8 cellular contexts compared by ENCODE assay signal in genomic region chr2:54666741-54667639, GRCh38. TPM values are rescaled to one million over a fixed set of nuclear protein-coding genes. Genes with fewer than 3 reads are reported as not detected.
A peak's percentile ranks its signal among the peaks of the same experiment; 100 is the strongest.
DNase-seq lines count a peak whose midpoint lies in the region; ATAC-seq and TF ChIP-seq lines count a peak whose summit lies in the region.

No MANE protein-coding gene starts in this region.

- no peaks in the 10 kb centered on the region for H3K9me3 ChIP-seq in hepatocyte (ENCODE audit: low read depth)
- H3K9me3 ChIP-seq in neuronal stem cell (replicated peaks in 1 of 2; ENCODE audit: control insufficient read depth in 2 of 2, insufficient read depth in 1 of 2, low read depth in 1 of 2, low read length in 2 of 2) = no peaks in the 10 kb centered on the region

- peaks cover 9% of the 10 kb centered on the region for H3K79me2 ChIP-seq in hepatocyte

- H3K4me2 ChIP-seq in hepatocyte = peak overlapping the region; percentile 34
- no peak overlapping the region for H3K4me2 ChIP-seq in neuronal stem cell (ENCODE audit: insufficient read depth, low read length, poor library complexity, severe bottlenecking)

- 74% methylated on average over 10 of the region's 10 CpGs for WGBS in hepatocyte (ENCODE audit: low lambda C conversion rate, missing lambda C conversion rate)
- no CpG with 5 or more reads among the region's 10 CpGs for WGBS in neuronal stem cell (ENCODE audit: extremely low coverage in 2 of 2, insufficient read length in 2 of 2, insufficient replicate concordance in 1 of 2), 2 donors

- H3K14ac ChIP-seq in neuronal stem cell (ENCODE audit: low read length) = no peak overlapping the region

- H4K91ac ChIP-seq in neuronal stem cell (ENCODE audit: low read depth, low read length, poor library complexity) = no peak overlapping the region

- H2BK5ac ChIP-seq in neuronal stem cell (ENCODE audit: low read length) = no peak overlapping the region

- no peak overlapping the region for H2BK120ac ChIP-seq in neuronal stem cell (ENCODE audit: low read depth, low read length)

- H3K4me1 ChIP-seq in hepatocyte (ENCODE audit: insufficient read depth) (peaks cover 52% of the 10 kb centered on the region), rectal smooth muscle tissue (ENCODE audit: control insufficient read depth, insufficient read depth, low read length) (peaks cover 44% of the 10 kb centered on the region), neuronal stem cell (ENCODE audit: control insufficient read depth in 2 of 2, insufficient read depth in 1 of 2, low read depth in 1 of 2, low read length in 2 of 2) (peaks cover 0 to 7% of the 10 kb centered on the region in 2 donors)

- no peak overlapping the region for H3K23ac ChIP-seq in neuronal stem cell (ENCODE audit: low read depth, low read length, poor library complexity)

- H3K79me1 ChIP-seq in neuronal stem cell (ENCODE audit: low read depth, low read length) = no peaks in the 10 kb centered on the region

- DNase-seq in GM03348 (ENCODE audit: low spot score) (peak; percentile 15), astrocyte of the hippocampus (ENCODE audit: low read depth, low spot score) (peak; percentile 80), hepatocyte (ENCODE audit: low spot score) (peak; percentile 63), NCI-H2171 treated with DMSO at 0.1 percent for 48 hours (lab: John Stamatoyannopoulos, UW) (no peak), neuronal stem cell (ENCODE audit: low spot score) (no peak)
- no peak for DNase-seq in activated effector memory CD4-positive, alpha-beta T cell treated with Interleukin-2 at 50 U/mL for 16 hours

- no peaks in the 10 kb centered on the region for H3K27me3 ChIP-seq in hepatocyte
- no peaks in the 10 kb centered on the region for H3K27me3 ChIP-seq in rectal smooth muscle tissue (ENCODE audit: control insufficient read depth, insufficient read depth, low read length)
- no peaks in the 10 kb centered on the region for H3K27me3 ChIP-seq in neuronal stem cell (ENCODE audit: control insufficient read depth in 3 of 3, insufficient read depth in 3 of 3, low read depth in 1 of 3, low read length in 3 of 3)

- H4K8ac ChIP-seq in neuronal stem cell (ENCODE audit: low read depth, low read length) = no peak overlapping the region

- H3K36me3 ChIP-seq in hepatocyte (replicated peaks; ENCODE audit: insufficient read depth, low read depth) = no peaks in the 10 kb centered on the region
- H3K36me3 ChIP-seq in rectal smooth muscle tissue (ENCODE audit: control insufficient read depth, insufficient read depth, low read length) = peaks cover 42% of the 10 kb centered on the region
- H3K36me3 ChIP-seq in neuronal stem cell (replicated peaks in 1 of 2; ENCODE audit: control insufficient read depth in 2 of 2, insufficient read depth in 2 of 2, low read length in 2 of 2) = peaks cover 39 to 95% of the 10 kb centered on the region in 2 donors

- no peak for TF ChIP-seq CTCF in hepatocyte (IDR thresholded peaks at IDR 0.05; ENCODE audit: poor library complexity)

- no peak overlapping the region for H3K4me3 ChIP-seq in hepatocyte
- no peak overlapping the region for H3K4me3 ChIP-seq in rectal smooth muscle tissue (ENCODE audit: low read length)
- no peak overlapping the region for H3K4me3 ChIP-seq in neuronal stem cell (ENCODE audit: low read length in 2 of 2)

- no peak overlapping the region for H2BK12ac ChIP-seq in neuronal stem cell (ENCODE audit: low read length)

- no peaks in the 10 kb centered on the region for H3K9me2 ChIP-seq in hepatocyte (replicated peaks; ENCODE audit: insufficient read depth)

- no peak overlapping the region for H3K9ac ChIP-seq in rectal smooth muscle tissue (ENCODE audit: low read length)
- H3K9ac ChIP-seq in neuronal stem cell (ENCODE audit: low read depth, low read length, poor library complexity) = no peak overlapping the region

- H2BK15ac ChIP-seq in neuronal stem cell (ENCODE audit: low read length) = no peak overlapping the region

- H3K27ac ChIP-seq in hepatocyte (peak overlapping the region; percentile 75), rectal smooth muscle tissue (ENCODE audit: low read depth, low read length) (peak overlapping the region; percentile 69), neuronal stem cell (replicated peaks; ENCODE audit: low read length) (no peak overlapping the region)

- H2AK5ac ChIP-seq in neuronal stem cell (ENCODE audit: low read depth, low read length) = no peak overlapping the region

- H3K4ac ChIP-seq in neuronal stem cell (ENCODE audit: low read length) = no peak overlapping the region

- H4K20me1 ChIP-seq in hepatocyte (ENCODE audit: insufficient read depth, poor library complexity, severe bottlenecking) = no peaks in the 10 kb centered on the region

- no peak overlapping the region for H3K18ac ChIP-seq in neuronal stem cell (ENCODE audit: low read length)

- no peak overlapping the region for H2AFZ ChIP-seq in hepatocyte
- no peak overlapping the region for H2AFZ ChIP-seq in neuronal stem cell (ENCODE audit: low read length)

- no peak for ATAC-seq in HG02885 (IDR thresholded peaks at IDR 0.05; ENCODE audit: poor library complexity, unreplicated experiment)

RNA-seq across cellular contexts. Expression of gene EML6, which starts 56.5 kb away (rescaled TPM):
- total RNA-seq in hepatocyte = 2.2 and 4.0 TPM in 2 replicates
- polyA plus RNA-seq in hepatocyte = 1.9 and 6.1 TPM in 2 replicates
- 1.3 TPM for polyA plus RNA-seq in neuronal stem cell (2013, experiment 1 of 2)
- 0.98 TPM for polyA plus RNA-seq in neuronal stem cell (2013, experiment 2 of 2)

Comparison
In these comparisons a context has a peak if more than half of its experiments do, and no peak if none do; other contexts are left out.
1. DNase-seq: peak in GM03348 (single experiment), astrocyte of the hippocampus (single experiment) and hepatocyte (single experiment); none in activated effector memory CD4-positive, alpha-beta T cell treated with Interleukin-2 at 50 U/mL for 16 hours (single experiment), NCI-H2171 treated with DMSO at 0.1 percent for 48 hours (single experiment) and neuronal stem cell (single experiment).